Comparison of ENCODE assay signal across 4 cellular contexts in the genomic region with DNA sequence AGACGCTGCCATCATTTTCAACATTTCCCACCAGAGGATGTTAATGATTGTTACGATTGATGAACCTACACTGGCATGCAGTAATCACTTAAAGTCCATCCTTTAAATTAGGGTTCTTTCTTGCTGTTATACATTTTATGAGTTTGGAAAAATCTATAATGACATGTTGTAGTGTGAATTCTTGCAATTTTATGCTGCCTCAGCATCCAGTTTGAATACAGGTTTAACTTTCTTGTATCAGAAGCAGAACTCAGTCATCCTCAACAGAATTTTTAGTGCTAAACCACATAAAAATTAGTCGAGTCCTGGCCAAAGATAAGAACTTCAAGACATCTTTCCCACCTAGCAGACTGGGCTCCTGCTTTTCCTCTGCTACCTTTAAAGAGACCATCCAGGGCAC.
A peak's percentile ranks its signal among the peaks of the same experiment; 100 is the strongest.
TF ChIP-seq lines count a peak whose summit lies in the region.

No MANE protein-coding gene starts in this region.

TF ChIP-seq in HepG2, 621 proteins besides CTCF, POLR2A, EP300 and RAD21:
- TF ChIP-seq ZNF451 (CRISPR knock-in tag; IDR thresholded peaks at IDR 0.05) (no peak), MAFF (IDR thresholded peaks at IDR 0.05; ENCODE audit: low read depth, low read length) (peak; percentile 51; the same call in 1 of the 2 replicates), MAFK (conservative IDR thresholded peaks at IDR 0.05 in 1 of 2, IDR thresholded peaks at IDR 0.05 in 1 of 2; ENCODE audit: low read length in 2 of 2) (peak; percentile 69 to 83)

TF ChIP-seq in A549, 52 proteins besides CTCF, POLR2A, EP300 and RAD21:
- no peak for TF ChIP-seq EHF (CRISPR knock-in tag; IDR thresholded peaks at IDR 0.05)
- TF ChIP-seq MAFK (IDR thresholded peaks at IDR 0.05; ENCODE audit: partially characterized antibody) = peak; percentile 57
- no peak for TF ChIP-seq RARB (CRISPR knock-in tag; IDR thresholded peaks at IDR 0.05)
- no peak for TF ChIP-seq BHLHE40 (IDR thresholded peaks at IDR 0.05; ENCODE audit: low read depth, low read length)
- TF ChIP-seq NR3C1 (IDR thresholded peaks at IDR 0.05) = no peak
- TF ChIP-seq HEYL (CRISPR knock-in tag; IDR thresholded peaks at IDR 0.05) = no peak
- no peak for TF ChIP-seq ZSCAN20 (CRISPR knock-in tag; IDR thresholded peaks at IDR 0.05)

TF ChIP-seq in IMR-90, 13 proteins besides CTCF, POLR2A, EP300 and RAD21:
- TF ChIP-seq RCOR1 (IDR thresholded peaks at IDR 0.05; ENCODE audit: insufficient replicate concordance, low read length) (no peak), MAFK (IDR thresholded peaks at IDR 0.05; ENCODE audit: low read depth, low read length) (peak; percentile 39)

TF ChIP-seq in K562, 482 proteins besides CTCF, POLR2A, EP300 and RAD21:
- TF ChIP-seq ZNF316 (IDR thresholded peaks at IDR 0.05) (peak; percentile 61), ZNF12 (CRISPR knock-in tag; IDR thresholded peaks at IDR 0.05) (no peak)
